Comparison of ENCODE assay signal across 8 cellular contexts in the genomic region with DNA sequence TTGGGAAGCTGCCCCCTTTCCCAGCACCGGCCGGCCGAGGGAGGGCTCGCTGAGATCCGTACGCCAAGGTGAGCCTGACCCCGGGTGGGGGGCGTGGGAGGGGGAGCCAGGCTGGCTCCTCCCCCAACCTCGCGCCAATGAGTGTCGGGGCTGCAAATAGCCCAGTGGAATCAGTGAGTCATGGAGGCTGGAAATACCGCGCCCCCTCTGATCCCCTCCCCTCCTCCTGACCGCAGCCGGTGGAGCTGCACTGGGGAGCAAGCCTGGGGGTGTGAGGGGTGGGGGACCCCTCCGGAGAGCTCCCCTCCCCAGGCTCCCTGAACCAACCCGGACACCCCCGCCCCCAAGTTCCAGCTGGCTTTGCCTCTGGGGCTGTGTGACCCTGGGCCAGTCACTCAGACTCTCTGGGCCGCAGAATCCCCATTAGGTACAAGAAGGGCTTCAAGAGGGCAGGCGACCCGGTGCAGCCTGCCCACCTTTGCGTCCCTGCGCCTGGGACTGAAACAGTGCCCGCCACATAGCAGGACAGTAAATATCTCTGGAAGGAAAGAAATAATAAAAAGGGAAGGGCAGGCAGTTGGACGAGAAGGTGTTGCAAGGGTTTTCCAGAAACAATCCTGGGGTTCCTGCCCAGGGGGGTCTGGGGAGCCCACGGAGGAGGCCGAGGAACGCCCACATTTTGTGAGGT. TPM values are rescaled to one million over a fixed set of nuclear protein-coding genes. Genes with fewer than 3 reads are reported as not detected.
DNase-seq lines count a peak whose midpoint lies in the region; ATAC-seq and TF ChIP-seq lines count a peak whose summit lies in the region.

No MANE protein-coding gene starts in this region.

- no peaks in the 10 kb centered on the region for H3K9me3 Mint-ChIP-seq in activated B cell treated with CpG ODN at 0.5 μM for 24 hours
- no peaks in the 10 kb centered on the region for H3K9me3 Mint-ChIP-seq in dendritic cell treated with granulocyte-macrophage colony-stimulating factor and Interleukin-4, amounts not matched to agents 40 ng/mL and 50 ng/mL, for 4 days

- intact Hi-C loops in activated B cell treated with CpG ODN at 0.5 μM for 24 hours (cut with micrococcal nuclease), result no loop called here
- intact Hi-C loops in dendritic cell treated with granulocyte-macrophage colony-stimulating factor and Interleukin-4, amounts not matched to agents 40 ng/mL and 50 ng/mL, for 4 days (cut with micrococcal nuclease), result no loop called here

- TF ChIP-seq CTCF in AG04449 (IDR thresholded peaks at IDR 0.05; ENCODE audit: insufficient read depth, low read length, missing control alignments), result no peak
- no peak for TF ChIP-seq CTCF in activated B cell treated with CpG ODN at 0.5 μM for 24 hours (IDR thresholded peaks at IDR 0.05)

- no peaks in the 10 kb centered on the region for H3K27me3 Mint-ChIP-seq in activated B cell treated with CpG ODN at 0.5 μM for 24 hours
- peaks cover 37% of the 10 kb centered on the region for H3K27me3 Mint-ChIP-seq in dendritic cell treated with granulocyte-macrophage colony-stimulating factor and Interleukin-4, amounts not matched to agents 40 ng/mL and 50 ng/mL, for 4 days

- POLR2A ChIA-PET in AG04449 (lab: Yijun Ruan, JAX) (no interaction called here), activated B cell treated with CpG ODN at 0.5 μM for 24 hours (lab: Charles Lee) (interaction anchor here (0.5 to 0.9 kb wide), 2 partner anchors 36 to 53 kb away, joined by 3 read pairs; no protein-coding TSS in a partner anchor)

- peaks cover 27% of the 10 kb centered on the region for H3K4me1 Mint-ChIP-seq in activated B cell treated with CpG ODN at 0.5 μM for 24 hours
- peaks cover 26% of the 10 kb centered on the region for H3K4me1 Mint-ChIP-seq in dendritic cell treated with granulocyte-macrophage colony-stimulating factor and Interleukin-4, amounts not matched to agents 40 ng/mL and 50 ng/mL, for 4 days (ENCODE audit: low read depth)

- CTCF ChIA-PET in AG04449 (lab: Yijun Ruan, JAX) (interaction anchor here (0.8 to 11.1 kb wide), 6 partner anchors 13 to 198 kb away, joined by 3 to 141 read pairs (median 24); a partner anchor contains a TSS), activated B cell treated with CpG ODN at 0.5 μM for 24 hours (lab: Charles Lee) (interaction anchor here (1.4 kb wide), 1 partner anchor 222 kb away, joined by 3 read pairs; no protein-coding TSS in a partner anchor)

- peak overlapping the region; percentile 65 for H3K4me3 Mint-ChIP-seq in activated B cell treated with CpG ODN at 0.5 μM for 24 hours
- peak overlapping the region; percentile 43 for H3K4me3 Mint-ChIP-seq in dendritic cell treated with granulocyte-macrophage colony-stimulating factor and Interleukin-4, amounts not matched to agents 40 ng/mL and 50 ng/mL, for 4 days

- peak; percentile 70 for ATAC-seq in activated B cell treated with CpG ODN at 0.5 μM for 24 hours (ENCODE audit: low read depth)
- no peak for ATAC-seq in GM19328 (IDR thresholded peaks at IDR 0.05; ENCODE audit: unreplicated experiment)
- no peak for ATAC-seq in HG03025 (IDR thresholded peaks at IDR 0.05; ENCODE audit: low FRiP score, unreplicated experiment)

- no peak overlapping the region for H3K27ac Mint-ChIP-seq in activated B cell treated with CpG ODN at 0.5 μM for 24 hours
- no peak overlapping the region for H3K27ac Mint-ChIP-seq in dendritic cell treated with granulocyte-macrophage colony-stimulating factor and Interleukin-4, amounts not matched to agents 40 ng/mL and 50 ng/mL, for 4 days

- DNase-seq in AG04449 (ENCODE audit: low read depth, low spot score), result no peak
- DNase-seq in HCEC 1CT, result peak; percentile 59
- DNase-seq in activated B cell treated with CpG ODN at 0.5 μM for 24 hours, result peak; percentile 59
- peak; percentile 55 to 82 for DNase-seq in lung microvascular endothelial cell (ENCODE audit: low read depth in 2 of 2)
- DNase-seq in stimulated activated CD8-positive, alpha-beta memory T cell treated with anti-CD3 and anti-CD28 coated beads, Interleukin-4, amount 100 ng/mL, for 24 hours (ENCODE audit: low read depth), result peak; percentile 36

- H3K4me3 ChIP-seq in AG04449 (ENCODE audit: low read depth, low read length), result peak overlapping the region; percentile 43

- no peaks in the 10 kb centered on the region for H3K36me3 Mint-ChIP-seq in activated B cell treated with CpG ODN at 0.5 μM for 24 hours (ENCODE audit: low read depth)
- no peaks in the 10 kb centered on the region for H3K36me3 Mint-ChIP-seq in dendritic cell treated with granulocyte-macrophage colony-stimulating factor and Interleukin-4, amounts not matched to agents 40 ng/mL and 50 ng/mL, for 4 days (ENCODE audit: low read depth)

RNA-seq across cellular contexts. Expression of a gene that starts 4.5 kb away (rescaled TPM):
- total RNA-seq in activated B cell treated with CpG ODN at 0.5 μM for 24 hours (not detected in 2 replicates), lung microvascular endothelial cell (not detected in 2 replicates)

RNA-seq across cellular contexts. Expression of a gene that starts 8.5 kb away (rescaled TPM):
- total RNA-seq in activated B cell treated with CpG ODN at 0.5 μM for 24 hours (0.24 TPM in 1 of 2 replicates, not detected in the other), lung microvascular endothelial cell (not detected in 2 replicates)

RNA-seq across cellular contexts. Expression of a gene that starts 9.3 kb away (rescaled TPM):
- total RNA-seq in activated B cell treated with CpG ODN at 0.5 μM for 24 hours (0.07 TPM in 1 of 2 replicates, not detected in the other), lung microvascular endothelial cell (0.44 and 0.99 TPM in 2 replicates)

RNA-seq across cellular contexts. Expression of a gene that starts 30.2 kb away (rescaled TPM):
- not detected in 2 replicates for total RNA-seq in activated B cell treated with CpG ODN at 0.5 μM for 24 hours
- total RNA-seq in lung microvascular endothelial cell, result under 0.01 TPM in 1 of 2 replicates, not detected in the other

RNA-seq across cellular contexts. Expression of a gene that starts 37.5 kb away (rescaled TPM):
- 109 and 121 TPM in 2 replicates for total RNA-seq in activated B cell treated with CpG ODN at 0.5 μM for 24 hours
- 28.8 and 49.2 TPM in 2 replicates for total RNA-seq in lung microvascular endothelial cell
